In genomic region chr4:22712541-22712940, GRCh38 we compare ENCODE assay signal across 33 cellular contexts. TPM values are rescaled to one million over a fixed set of nuclear protein-coding genes. Genes with fewer than 3 reads are reported as not detected.
"Had no signal": no experiment of that assay in that cellular context is flagged by ENCODE, and none has a peak within 500 bp of the region (broad histone marks: within the 10 kb centered on the region; RNA-seq: fewer than 3 reads in every experiment).

No MANE protein-coding gene starts in this region.

- H3K27ac ChIP-seq: cardiac muscle cell, KMS-11, SK-N-MC had no signal

- H3K4me1 Mint-ChIP-seq: activated naive CD8-positive, alpha-beta T cell treated with anti-CD3 and anti-CD28 coated beads for 36 hours; activated T-helper 17 cell treated with anti-CD3 and anti-CD28 coated beads, Interleukin-2, amount 50 U/mL, for 72 hours; central memory CD8-positive, alpha-beta T cell had no signal

- H3K27me3 Mint-ChIP-seq: activated CD4-positive, alpha-beta T cell treated with anti-CD3 and anti-CD28 coated beads, Interleukin-2, amount 10 ng/mL, durations not matched to agents 24 days and 14 days; activated naive CD8-positive, alpha-beta T cell treated with anti-CD3 and anti-CD28 coated beads for 36 hours; activated T-helper 17 cell treated with anti-CD3 and anti-CD28 coated beads, Interleukin-2, amount 50 U/mL, for 72 hours; central memory CD8-positive, alpha-beta T cell had no signal

- H3K36me3 ChIP-seq: cardiac muscle cell had no signal

- ATAC-seq: activated CD8-positive, alpha-beta T cell treated with anti-CD3 and anti-CD28 coated beads for 36 hours; activated T-cell treated with anti-CD3 and anti-CD28 coated beads, Interleukin-2, amount 50 U/mL, for 72 hours; activated T-helper 17 cell treated with anti-CD3 and anti-CD28 coated beads, Interleukin-2, amount 50 U/mL, for 72 hours had no signal

- H3K27ac Mint-ChIP-seq: activated CD4-positive, alpha-beta T cell treated with anti-CD3 and anti-CD28 coated beads, Interleukin-2, amount 10 ng/mL, durations not matched to agents 24 days and 14 days; activated CD8-positive, alpha-beta T cell treated with anti-CD3 and anti-CD28 coated beads for 36 hours; activated naive CD8-positive, alpha-beta T cell treated with anti-CD3 and anti-CD28 coated beads for 36 hours; activated T-cell treated with anti-CD3 and anti-CD28 coated beads, Interleukin-2, amount 50 U/mL, for 72 hours; activated T-helper 17 cell treated with anti-CD3 and anti-CD28 coated beads, Interleukin-2, amount 50 U/mL, for 72 hours had no signal

- H3K9me3 Mint-ChIP-seq: activated CD4-positive, alpha-beta T cell treated with anti-CD3 and anti-CD28 coated beads, Interleukin-2, amount 10 ng/mL, durations not matched to agents 24 days and 14 days; activated CD8-positive, alpha-beta T cell treated with anti-CD3 and anti-CD28 coated beads for 36 hours; activated naive CD8-positive, alpha-beta T cell treated with anti-CD3 and anti-CD28 coated beads for 36 hours had no signal

- H3K4me3 ChIP-seq: cardiac muscle cell, SK-N-MC had no signal

- H3K27me3 ChIP-seq: cardiac muscle cell had no signal

- H3K36me3 Mint-ChIP-seq: activated naive CD8-positive, alpha-beta T cell treated with anti-CD3 and anti-CD28 coated beads for 36 hours had no signal

- DNase-seq: activated CD4-positive, alpha-beta T cell treated with anti-CD3 and anti-CD28 coated beads, Interleukin-2, amount 10 ng/mL, durations not matched to agents 24 days and 14 days; activated CD4-positive, alpha-beta T cell treated with anti-CD3 and anti-CD28 coated beads, Interleukin-2, amount 50 U/mL, for 4 hours; activated CD8-positive, alpha-beta T cell treated with anti-CD3 and anti-CD28 coated beads for 36 hours; activated effector memory CD4-positive, alpha-beta T cell treated with anti-CD3 and anti-CD28 coated beads, Interleukin-2, amount 50 U/mL, for 16 hours; activated naive CD4-positive, alpha-beta T cell; activated naive CD4-positive, alpha-beta T cell treated with anti-CD3 and anti-CD28 coated beads, Interleukin-2, amount 50 U/mL, for 16 hours; activated naive CD8-positive, alpha-beta T cell treated with anti-CD3 and anti-CD28 coated beads for 36 hours; activated T-cell treated with anti-CD3 and anti-CD28 coated beads, Interleukin-2, amount 50 U/mL, for 1 hour; activated T-cell treated with anti-CD3 and anti-CD28 coated beads, Interleukin-2, amount 50 U/mL, for 72 hours; amniotic stem cell; aorta; NCI-H1092 treated with DMSO at 0.1 percent for 48 hours; NCI-H1417; NCI-H146; NCI-H187; NCI-H2029 treated with DMSO at 0.1 percent for 48 hours; NCI-H2107; NCI-H2171; NCI-H510A; NCI-H526; NCI-H748 treated with DMSO at 0.1 percent for 48 hours; Right ventricle myocardium superior; T-helper 1 cell; T-helper 2 cell; T-helper 9 cell had no signal

- H3K9ac ChIP-seq: KMS-11 had no signal

- H3K4me2 ChIP-seq: KMS-11 had no signal

- H3K4me3 Mint-ChIP-seq: activated CD4-positive, alpha-beta T cell treated with anti-CD3 and anti-CD28 coated beads, Interleukin-2, amount 10 ng/mL, durations not matched to agents 24 days and 14 days; activated CD8-positive, alpha-beta T cell treated with anti-CD3 and anti-CD28 coated beads for 36 hours; activated naive CD8-positive, alpha-beta T cell treated with anti-CD3 and anti-CD28 coated beads for 36 hours; activated T-cell treated with anti-CD3 and anti-CD28 coated beads, Interleukin-2, amount 50 U/mL, for 72 hours; activated T-helper 17 cell treated with anti-CD3 and anti-CD28 coated beads, Interleukin-2, amount 50 U/mL, for 72 hours; central memory CD8-positive, alpha-beta T cell had no signal

RNA-seq across cellular contexts. Expression of gene GBA3, which starts 19.8 kb away (rescaled TPM):
- total RNA-seq: activated CD4-positive, alpha-beta T cell treated with anti-CD3 and anti-CD28 coated beads, Interleukin-2, amount 10 ng/mL, durations not matched to agents 24 days and 14 days; activated CD8-positive, alpha-beta memory T cell treated with anti-CD3 and anti-CD28 coated beads for 36 hours; activated CD8-positive, alpha-beta T cell treated with anti-CD3 and anti-CD28 coated beads for 36 hours; activated naive CD8-positive, alpha-beta T cell treated with anti-CD3 and anti-CD28 coated beads for 36 hours; activated T-cell treated with anti-CD3 and anti-CD28 coated beads, Interleukin-2, amount 50 U/mL, for 72 hours; activated T-helper 17 cell treated with anti-CD3 and anti-CD28 coated beads, Interleukin-2, amount 50 U/mL, for 72 hours; aorta; cardiac muscle cell; LHCN-M2; OCI-LY7; Right ventricle myocardium superior had no signal
- polyA plus RNA-seq: cardiac muscle cell had no signal
